ENCODE assay signal across 21 cellular contexts in the genomic region with DNA sequence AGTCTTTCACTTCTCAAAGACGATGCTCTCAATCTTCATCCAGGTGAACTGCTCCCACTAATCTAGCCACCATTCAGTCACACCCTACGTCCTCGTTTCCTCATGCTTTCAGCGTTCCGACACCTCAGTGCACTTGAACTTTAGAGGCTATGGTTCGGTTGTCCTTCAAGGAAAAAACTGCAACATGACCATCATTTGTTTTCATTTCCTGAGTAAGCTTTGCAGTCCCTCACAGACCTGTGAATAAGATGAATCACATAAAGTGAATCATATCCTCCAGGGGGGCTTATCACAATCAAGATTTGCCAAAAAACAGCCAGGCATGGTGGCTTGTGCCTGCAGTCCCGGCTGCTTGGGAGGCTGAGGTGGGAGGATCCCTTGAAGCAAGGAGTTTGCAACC.
DNase-seq lines count a peak whose midpoint lies in the region; TF ChIP-seq lines count a peak whose summit lies in the region.
"Had no signal": no experiment of that assay in that cellular context is flagged by ENCODE, and none has a peak within 500 bp of the region (broad histone marks: within the 10 kb centered on the region; RNA-seq: fewer than 3 reads in every experiment).

No MANE protein-coding gene starts in this region.

- no peaks in the 10 kb centered on the region for H3K9me2 ChIP-seq in PC-9 (ENCODE audit: insufficient read depth)

- H3F3A ChIP-seq in PC-9 (ENCODE audit: insufficient read depth, low read depth) = peaks cover 45% of the 10 kb centered on the region

- H3K4me3 ChIP-seq in PC-9 = no peak overlapping the region
- peak overlapping the region; percentile 10 for H3K4me3 ChIP-seq in endodermal cell (ENCODE audit: low read length)
- H3K4me3 ChIP-seq: colonic mucosa, esophagus muscularis mucosa, HAP-1, left lung, sigmoid colon, tibial artery had no signal

- peaks cover 14% of the 10 kb centered on the region for H3K4me1 Mint-ChIP-seq in endodermal cell
- H3K4me1 Mint-ChIP-seq: T-cell had no signal

- no peak overlapping the region for H3K4me3 Mint-ChIP-seq in endodermal cell
- H3K4me3 Mint-ChIP-seq: activated CD8-positive, alpha-beta T cell treated with anti-CD3 and anti-CD28 coated beads, Interleukin-2, amount 10 ng/mL, durations not matched to agents 7 days and 5 days; B cell; T-cell had no signal

- no peaks in the 10 kb centered on the region for H3K27me3 ChIP-seq in PC-9 (ENCODE audit: insufficient read depth, low read depth)
- no peaks in the 10 kb centered on the region for H3K27me3 ChIP-seq in endodermal cell (ENCODE audit: control insufficient read depth, insufficient read depth, low read length, poor library complexity, severe bottlenecking)
- H3K27me3 ChIP-seq: colonic mucosa, esophagus muscularis mucosa, left lung, sigmoid colon, tibial artery had no signal

- H3K36me3 ChIP-seq in PC-9 (ENCODE audit: low read depth) (peaks cover 10% of the 10 kb centered on the region; the same call in 1 of the 2 replicates), endodermal cell (ENCODE audit: control insufficient read depth, insufficient read depth, low read length) (peaks cover 9% of the 10 kb centered on the region)
- H3K36me3 ChIP-seq: colonic mucosa, HAP-1 had no signal

- CTCF ChIA-PET in PC-9 (lab: Charles Lee) = interaction anchor here (0.6 to 0.9 kb wide), 2 partner anchors 8 to 528 kb away, joined by 4 read pairs; no protein-coding TSS in a partner anchor

- peak overlapping the region; percentile 43 for H3K4me2 ChIP-seq in PC-9

- H3K9me3 Mint-ChIP-seq in endodermal cell = no peaks in the 10 kb centered on the region
- H3K9me3 Mint-ChIP-seq: activated T-helper 2 cell treated with anti-CD3 and anti-CD28 coated beads, Interferon-gamma antibody, Interleukin-2, Interleukin-4, amounts not matched to agents 10 μg/mL and 5 μg/mL and 100 μg/mL, durations not matched to agents 14 hours and 24 hours and 36 hours; T-cell had no signal

- peaks cover 10% of the 10 kb centered on the region for H3K36me3 Mint-ChIP-seq in endodermal cell (ENCODE audit: low read depth)
- H3K36me3 Mint-ChIP-seq: T-cell had no signal

- H3K27ac ChIP-seq in PC-9 (peak overlapping the region; percentile 72), endodermal cell (ENCODE audit: low read depth, low read length) (no peak overlapping the region)
- H3K27ac ChIP-seq: colonic mucosa, esophagus muscularis mucosa, left lung, sigmoid colon, tibial artery had no signal

- POLR2A ChIA-PET in PC-9 (lab: Charles Lee; ENCODE audit: unreplicated experiment) = interaction anchor here (0.6 kb wide), 1 partner anchor 9 kb away, joined by 3 read pairs; no protein-coding TSS in a partner anchor

- DNase-seq in ELR (ENCODE audit: low read depth) (peak; percentile 88), PC-9 (peak; percentile 41 to 96), endodermal cell (no peak), kidney tubule cell (ENCODE audit: low spot score) (peak; percentile 90), NCI-H524 (lab: John Stamatoyannopoulos, UW) (no peak), SIG-M5 treated with dmso at 0.1 percent for 504 hours (lab: John Stamatoyannopoulos, UW; ENCODE audit: unreplicated experiment) (no peak), nucleus accumbens (lab: John Stamatoyannopoulos, UW) (no peak)
- DNase-seq in activated CD4-positive, alpha-beta T cell treated with anti-CD3 and anti-CD28 coated beads, Interleukin-2, amount 50 U/mL, for 4 hours = no peak
- DNase-seq: activated CD8-positive, alpha-beta T cell treated with anti-CD3 and anti-CD28 coated beads, Interleukin-2, amount 10 ng/mL, durations not matched to agents 7 days and 5 days; colonic mucosa; left lung; NCI-H1048; RPMI8226; sigmoid colon; stimulated activated CD4-positive, alpha-beta T cell treated with anti-CD3 and anti-CD28 coated beads, Interleukin-4, amount 100 ng/mL, for 1 hour; T-cell; tibial artery had no signal

- H3K4me1 ChIP-seq in PC-9 (replicated peaks; ENCODE audit: insufficient read depth) (peaks cover 36% of the 10 kb centered on the region), endodermal cell (ENCODE audit: control insufficient read depth, insufficient read depth, low read length) (peaks cover 12% of the 10 kb centered on the region)
- H3K4me1 ChIP-seq: colonic mucosa, left lung, tibial artery had no signal

- intact Hi-C loops in PC-9 (cut with micrococcal nuclease; ENCODE audit: unreplicated experiment) = loop anchor here (1.0 to 2.0 kb wide), 3 partner anchors 8 to 45 kb away; no protein-coding TSS in a partner anchor

- H4K20me1 ChIP-seq in PC-9 (ENCODE audit: insufficient read depth) = no peaks in the 10 kb centered on the region; the same call in 1 of the 2 replicates

- no TSS peak for BruUV-seq in PC-9 (replicated peaks; lab: Mats Ljungman, UMichigan)

- no peaks in the 10 kb centered on the region; the same call in 1 of the 2 replicates for H3K9me3 ChIP-seq in PC-9 (ENCODE audit: insufficient read depth, low read depth)
- H3K9me3 ChIP-seq in endodermal cell (ENCODE audit: control insufficient read depth, low read length) = no peaks in the 10 kb centered on the region
- H3K9me3 ChIP-seq: colonic mucosa, esophagus muscularis mucosa, HAP-1, left lung, sigmoid colon, tibial artery had no signal

- no peak overlapping the region for H2AFZ ChIP-seq in PC-9

- TF ChIP-seq CTCF in PC-9 (conservative IDR thresholded peaks at IDR 0.05) = no peak
- TF ChIP-seq CTCF in endodermal cell (conservative IDR thresholded peaks at IDR 0.05) = no peak

- H3K79me2 ChIP-seq in PC-9 (ENCODE audit: low read depth) = peaks cover 9% of the 10 kb centered on the region

- WGBS in endodermal cell (ENCODE audit: insufficient coverage in 1 of 2, insufficient read length in 1 of 2), 2 experiments = 92 to 97% methylated on average over 7 of the region's 7 CpGs

- H3K27me3 Mint-ChIP-seq in endodermal cell (ENCODE audit: insufficient read depth) = no peaks in the 10 kb centered on the region
- H3K27me3 Mint-ChIP-seq: B cell had no signal

- no peak overlapping the region for H3K9ac ChIP-seq in endodermal cell (ENCODE audit: extremely low read depth, low read length, poor library complexity, severe bottlenecking)

- H3K27ac Mint-ChIP-seq in endodermal cell = no peak overlapping the region
- H3K27ac Mint-ChIP-seq: activated CD8-positive, alpha-beta T cell treated with anti-CD3 and anti-CD28 coated beads, Interleukin-2, amount 10 ng/mL, durations not matched to agents 7 days and 5 days; activated T-helper 2 cell treated with anti-CD3 and anti-CD28 coated beads, Interferon-gamma antibody, Interleukin-2, Interleukin-4, amounts not matched to agents 10 μg/mL and 5 μg/mL and 100 μg/mL, durations not matched to agents 14 hours and 24 hours and 36 hours; B cell; T-cell had no signal

Comparison
In these comparisons a context has a peak if more than half of its experiments do, and no peak if none do; other contexts are left out.
1. DNase-seq: peak in ELR (single experiment), PC-9 (2 of 2) and kidney tubule cell (single experiment); none in endodermal cell (single experiment), NCI-H524 (0 of 2), SIG-M5 treated with dmso at 0.1 percent for 504 hours (single experiment), activated CD4-positive, alpha-beta T cell treated with anti-CD3 and anti-CD28 coated beads, Interleukin-2, amount 50 U/mL, for 4 hours (0 of 2) and nucleus accumbens (0 of 56).